26 cellular contexts compared by ENCODE assay signal in the genomic region with DNA sequence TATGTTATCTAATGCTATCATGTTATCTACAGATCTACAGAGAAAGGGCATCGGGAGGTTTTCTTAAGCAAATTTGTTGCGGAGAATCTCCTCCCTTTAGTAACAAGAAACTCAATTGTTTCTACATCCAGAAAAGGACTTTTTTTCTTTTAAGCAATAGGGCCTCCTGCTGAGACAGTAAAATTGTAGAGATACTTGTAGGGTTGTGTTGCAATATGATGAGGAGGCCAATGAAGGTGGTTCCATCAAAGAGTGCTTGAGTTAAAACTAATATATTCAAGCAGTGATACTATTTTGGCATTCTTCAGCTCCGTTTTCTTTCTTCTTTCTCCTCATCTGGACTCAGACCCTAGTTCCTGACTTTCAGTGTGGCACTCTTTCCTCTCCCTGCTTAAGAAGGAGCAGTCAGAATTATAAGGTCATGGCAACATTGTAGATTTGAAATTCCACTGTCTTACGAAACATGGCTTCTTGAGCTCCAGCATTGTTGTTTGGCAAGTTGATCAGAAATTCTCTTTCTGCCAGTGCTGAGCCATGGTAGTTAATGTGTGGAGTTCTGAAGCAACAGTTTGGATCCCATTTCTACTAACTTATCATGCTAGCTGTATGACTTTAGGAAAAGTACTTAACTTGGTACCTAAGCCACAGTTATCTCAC.
DNase-seq lines count a peak whose midpoint lies in the region; ATAC-seq, FAIRE-seq and TF ChIP-seq lines count a peak whose summit lies in the region.
"Had no signal": no experiment of that assay in that cellular context is flagged by ENCODE, and none has a peak within 500 bp of the region (broad histone marks: within the 10 kb centered on the region; RNA-seq: fewer than 3 reads in every experiment).

No MANE protein-coding gene starts in this region.

- TF ChIP-seq POLR2A in gastroesophageal sphincter (IDR thresholded peaks at IDR 0.05) (no peak), adrenal gland (IDR thresholded peaks at IDR 0.05) (no peak)

- ATAC-seq in gastroesophageal sphincter (peak; percentile 72), HG02623 (IDR thresholded peaks at IDR 0.05; ENCODE audit: unreplicated experiment) (no peak), GM19035 (IDR thresholded peaks at IDR 0.05; ENCODE audit: unreplicated experiment) (no peak)

- H3K4me3 ChIP-seq in bronchial epithelial cell (ENCODE audit: low read depth, low read length) (no peak overlapping the region), gastroesophageal sphincter (no peak overlapping the region), skeletal muscle cell (ENCODE audit: low read depth, low read length) (no peak overlapping the region), adrenal gland (no peak overlapping the region)
- H3K4me3 ChIP-seq: pancreas, skin epidermis, tibial artery had no signal

- peaks cover 0 to 7% (median 0%) of the 10 kb centered on the region in 3 donors for H3K4me1 ChIP-seq in gastroesophageal sphincter
- peaks cover 0 to 12% of the 10 kb centered on the region in 2 donors for H3K4me1 ChIP-seq in adrenal gland (replicated peaks in 1 of 2)
- H3K4me1 ChIP-seq: pancreas, tibial artery had no signal

- H3K9me3 ChIP-seq in gastroesophageal sphincter, result no peaks in the 10 kb centered on the region
- H3K9me3 ChIP-seq in adrenal gland (replicated peaks in 1 of 3), result no peaks in the 10 kb centered on the region
- H3K9me3 ChIP-seq: pancreas, tibial artery had no signal

- H3K27me3 ChIP-seq in bronchial epithelial cell (ENCODE audit: control insufficient read depth, insufficient read depth, low read length) (no peaks in the 10 kb centered on the region), gastroesophageal sphincter (no peaks in the 10 kb centered on the region), adrenal gland (no peaks in the 10 kb centered on the region)
- H3K27me3 ChIP-seq: pancreas, tibial artery had no signal

- H3K27ac ChIP-seq in gastroesophageal sphincter (no peak overlapping the region), adrenal gland (no peak overlapping the region)
- H3K27ac ChIP-seq: pancreas, tibial artery had no signal

- intact Hi-C loops in adrenal gland (cut with DNase I), result no loop called here

- DNase-seq in GM04503 (ENCODE audit: low read depth) (peak; percentile 58), bronchial epithelial cell (ENCODE audit: low read depth) (peak; percentile 49), skeletal muscle cell (ENCODE audit: low read depth) (peak; percentile 39), NCI-H1930 (lab: John Stamatoyannopoulos, UW) (no peak), adrenal gland (no peak)
- DNase-seq: activated B cell treated with CpG ODN at 0.5 μM for 24 hours; activated CD8-positive, alpha-beta T cell treated with anti-CD3 and anti-CD28 coated beads for 36 hours; activated naive CD4-positive, alpha-beta T cell treated with anti-CD3 and anti-CD28 coated beads, Interleukin-2, amount 10 ng/mL, durations not matched to agents 7 days and 5 days; activated T-cell treated with anti-CD3 and anti-CD28 coated beads, Interleukin-2, amount 50 U/mL, for 1 hour; cerebellar nuclear complex; effector CD8-positive, alpha-beta T cell; foreskin melanocyte; H7; KG1; mesenchymal stem cell; naive B cell; NCI-H2029; pancreas; stimulated activated CD4-positive, alpha-beta T cell treated with anti-CD3 and anti-CD28 coated beads, Interleukin-2, amount 100 ng/mL, for 24 hours; stimulated activated naive CD4-positive, alpha-beta T cell; tibial artery had no signal

- 82 to 83% methylated on average over 4 of the region's 4 CpGs for WGBS in gastroesophageal sphincter (ENCODE audit: low coverage in 1 of 2), 2 donors
- 84 to 94% (median 87%) methylated on average over 4 of the region's 4 CpGs for WGBS in adrenal gland, 4 donors

- FAIRE-seq in bronchial epithelial cell (lab: Jason Lieb, UNC), result no peak
- FAIRE-seq: pancreas, RCC 7860 had no signal

- no peak for TF ChIP-seq CTCF in bronchial epithelial cell (IDR thresholded peaks at IDR 0.05; ENCODE audit: insufficient read depth, low read length, severe bottlenecking)
- no peak for TF ChIP-seq CTCF in gastroesophageal sphincter (IDR thresholded peaks at IDR 0.05)
- no peak for TF ChIP-seq CTCF in adrenal gland (IDR thresholded peaks at IDR 0.05)

- TF ChIP-seq EP300 in gastroesophageal sphincter (IDR thresholded peaks at IDR 0.05), result no peak

- H3K36me3 ChIP-seq in bronchial epithelial cell (ENCODE audit: control insufficient read depth, insufficient read depth, low read length), result no peaks in the 10 kb centered on the region
- H3K36me3 ChIP-seq in gastroesophageal sphincter, result no peaks in the 10 kb centered on the region
- H3K36me3 ChIP-seq in adrenal gland (replicated peaks in 1 of 2), result no peaks in the 10 kb centered on the region
- H3K36me3 ChIP-seq: pancreas, tibial artery had no signal

Comparison
In these comparisons a context has a peak if more than half of its experiments do, and no peak if none do; other contexts are left out.
1. DNase-seq: peak in GM04503 (single experiment), bronchial epithelial cell (single experiment) and skeletal muscle cell (single experiment); none in NCI-H1930 (0 of 2) and adrenal gland (0 of 7).